ENCODE assay signal across 11 cellular contexts in genomic region chr15:91940466-91941381, GRCh38.
A peak's percentile ranks its signal among the peaks of the same experiment; 100 is the strongest.
DNase-seq lines count a peak whose midpoint lies in the region; ATAC-seq and TF ChIP-seq lines count a peak whose summit lies in the region.
"Had no signal": no experiment of that assay in that cellular context is flagged by ENCODE, and none has a peak within 500 bp of the region (broad histone marks: within the 10 kb centered on the region; RNA-seq: fewer than 3 reads in every experiment).

No MANE protein-coding gene starts in this region.

- H3K4me3 ChIP-seq in RWPE2 (ENCODE audit: severe bottlenecking): no peak overlapping the region
- no peak overlapping the region for H3K4me3 ChIP-seq in thyroid gland (replicated peaks in 1 of 3)

- WGBS in thyroid gland, 2 donors: 72 to 75% methylated on average over 8 of the region's 8 CpGs

- DNase-seq in activated naive CD4-positive, alpha-beta T cell treated with anti-CD3 and anti-CD28 coated beads, Interleukin-2, amount 50 U/mL, for 72 hours (ENCODE audit: low spot score in 2 of 2): no peak
- DNase-seq in activated naive CD4-positive, alpha-beta T cell (lab: John Stamatoyannopoulos, UW): no peak
- DNase-seq in RWPE2 (ENCODE audit: low spot score) (peak; percentile 79), kidney glomerular epithelial cell (lab: John Stamatoyannopoulos, UW) (peak; percentile 22), thyroid gland (no peak), anterior cingulate cortex (lab: John Stamatoyannopoulos, UW) (no peak), pons (ENCODE audit: low spot score) (no peak)
- DNase-seq: activated CD8-positive, alpha-beta memory T cell treated with anti-CD3 and anti-CD28 coated beads, Interleukin-2, amount 50 U/mL, for 4 hours; dermis blood vessel endothelial cell had no signal

- peak overlapping the region in 1 of 2 donors; percentile 15 for H3K27ac Mint-ChIP-seq in activated naive CD4-positive, alpha-beta T cell treated with anti-CD3 and anti-CD28 coated beads, Interleukin-2, amount 50 U/mL, for 72 hours

- peak; percentile 78 to 87 for ATAC-seq in activated naive CD4-positive, alpha-beta T cell treated with anti-CD3 and anti-CD28 coated beads, Interleukin-2, amount 50 U/mL, for 72 hours
- peak; percentile 64 for ATAC-seq in RWPE2 (ENCODE audit: low read depth)
- ATAC-seq in HG03175 (IDR thresholded peaks at IDR 0.05; ENCODE audit: unreplicated experiment): no peak

- H3K27me3 ChIP-seq in RWPE2 (ENCODE audit: insufficient read depth, poor library complexity, severe bottlenecking): no peaks in the 10 kb centered on the region
- no peaks in the 10 kb centered on the region for H3K27me3 ChIP-seq in thyroid gland

- H3K36me3 Mint-ChIP-seq in activated naive CD4-positive, alpha-beta T cell treated with anti-CD3 and anti-CD28 coated beads, Interleukin-2, amount 50 U/mL, for 72 hours: no peaks in the 10 kb centered on the region

- H3K36me3 ChIP-seq in RWPE2 (ENCODE audit: low read depth) (no peaks in the 10 kb centered on the region), thyroid gland (no peaks in the 10 kb centered on the region)

- intact Hi-C loops in thyroid gland (cut with DNase I): loop anchor here (10.0 kb wide), 1 partner anchor 86 kb away; the partner anchor contains the start of gene SLCO3A1

- H3K4me1 ChIP-seq in RWPE2 (ENCODE audit: insufficient read depth, poor library complexity, severe bottlenecking) (peaks cover 37% of the 10 kb centered on the region), thyroid gland (peaks cover 47 to 62% of the 10 kb centered on the region in 2 donors)

- no peak for TF ChIP-seq POLR2A in thyroid gland (IDR thresholded peaks at IDR 0.05)

- H3K9me3 ChIP-seq in RWPE2 (ENCODE audit: severe bottlenecking) (no peaks in the 10 kb centered on the region), thyroid gland (no peaks in the 10 kb centered on the region)

- TF ChIP-seq CTCF in RWPE2 (IDR thresholded peaks at IDR 0.05; ENCODE audit: poor library complexity, severe bottlenecking) (no peak), thyroid gland (IDR thresholded peaks at IDR 0.05) (no peak)

- H3K27ac ChIP-seq in RWPE2 (ENCODE audit: poor library complexity, severe bottlenecking) (peak overlapping the region; percentile 81), thyroid gland (peak overlapping the region in 2 of 3 donors; percentile 36 to 55)
- H3K27ac ChIP-seq: C4-2B had no signal

- no peaks in the 10 kb centered on the region for H3K9me3 Mint-ChIP-seq in activated naive CD4-positive, alpha-beta T cell treated with anti-CD3 and anti-CD28 coated beads, Interleukin-2, amount 50 U/mL, for 72 hours

Comparison
In these comparisons a context has a peak if more than half of its experiments do, and no peak if none do; other contexts are left out.
1. DNase-seq: peak in RWPE2 (single experiment) and kidney glomerular epithelial cell (single experiment); none in activated naive CD4-positive, alpha-beta T cell treated with anti-CD3 and anti-CD28 coated beads, Interleukin-2, amount 50 U/mL, for 72 hours (0 of 2), activated naive CD4-positive, alpha-beta T cell (0 of 4), thyroid gland (0 of 2), anterior cingulate cortex (0 of 58) and pons (single experiment).